ENCODE assay signal across 8 cellular contexts in genomic region chr2:191155608-191156071, GRCh38. TPM values are rescaled to one million over a fixed set of nuclear protein-coding genes. Genes with fewer than 3 reads are reported as not detected.
DNase-seq lines count a peak whose midpoint lies in the region; ATAC-seq and TF ChIP-seq lines count a peak whose summit lies in the region.

No MANE protein-coding gene starts in this region.

- H3K9me3 ChIP-seq in AG04450 (ENCODE audit: control insufficient read depth, insufficient read depth, low read length), result no peaks in the 10 kb centered on the region

- no peak overlapping the region for H3K4me3 ChIP-seq in AG04450 (ENCODE audit: low read depth, low read length)

- POLR2A ChIA-PET in AG04450 (lab: Yijun Ruan, JAX), result interaction anchor here (0.9 kb wide), 1 partner anchor 104 kb away, joined by 4 read pairs; no protein-coding TSS in a partner anchor

- CTCF ChIA-PET in AG04450 (lab: Charles Lee), result interaction anchor here (0.6 to 5.5 kb wide), 39 partner anchors 8 to 388 kb away, joined by 3 to 251 read pairs (median 5); no protein-coding TSS in a partner anchor

- no peak for DNase-seq in AG04450 (ENCODE audit: low read depth, low spot score)
- DNase-seq in NOMO-1 treated with dmso at 0.1 percent for 144 hours (lab: John Stamatoyannopoulos, UW; ENCODE audit: unreplicated experiment), result peak; percentile 41
- DNase-seq in central memory CD4-positive, alpha-beta T cell, result peak; percentile 45
- peak; percentile 35 for DNase-seq in myocyte (ENCODE audit: low read depth)
- DNase-seq in NCI-H1930 (lab: John Stamatoyannopoulos, UW), result no peak

- TF ChIP-seq CTCF in AG04450 (IDR thresholded peaks at IDR 0.05; ENCODE audit: low read depth, low read length) (peak; percentile 78), GM12872 (IDR thresholded peaks at IDR 0.05; ENCODE audit: insufficient read depth, low read depth, low read length) (peak; percentile 74)

- no peak overlapping the region for H3K27ac ChIP-seq in AG04450 (ENCODE audit: low read depth, low read length)

- ATAC-seq in HG03135 (IDR thresholded peaks at IDR 0.05; ENCODE audit: unreplicated experiment), result peak; percentile 43
- no peak for ATAC-seq in HG03097 (IDR thresholded peaks at IDR 0.05; ENCODE audit: low FRiP score, unreplicated experiment)

- H3K27me3 ChIP-seq in AG04450 (ENCODE audit: control insufficient read depth, insufficient read depth, low read length), result no peaks in the 10 kb centered on the region

RNA-seq across cellular contexts. Expression of gene STAT4, which starts 4.8 kb away (rescaled TPM):
- 0.88 and 1.3 TPM in 2 replicates for polyA plus RNA-seq in AG04450 (2011; rRNA removed)
- 0.69 and 0.87 TPM in 2 replicates for polyA minus RNA-seq in AG04450 (2011; rRNA and poly(A)+ RNA removed)
- total RNA-seq in myocyte, result 0.57 and 1.1 TPM in 2 replicates
- 0.73 TPM for polyA plus RNA-seq in myocyte (2012)

Comparison
In these comparisons a context has a peak if more than half of its experiments do, and no peak if none do; other contexts are left out.
1. DNase-seq: peak in NOMO-1 treated with dmso at 0.1 percent for 144 hours (single experiment), central memory CD4-positive, alpha-beta T cell (single experiment) and myocyte (single experiment); none in AG04450 (single experiment) and NCI-H1930 (0 of 2).